Comparison of ENCODE assay signal across 30 cellular contexts in genomic region chr9:70861797-70862196, GRCh38.
"Had no signal": no experiment of that assay in that cellular context is flagged by ENCODE, and none has a peak within 500 bp of the region (broad histone marks: within the 10 kb centered on the region; RNA-seq: fewer than 3 reads in every experiment).

No MANE protein-coding gene starts in this region.

- H3K4me3 Mint-ChIP-seq: naive B cell; natural killer cell; nephron progenitor cell; neural progenitor cell; stimulated activated naive B cell treated with anti-CD40 and anti-IgM and Interleukin-4, amounts not matched to agents 10 μg/mL and 1 μg/mL and 100 μg/mL, for 72 hours had no signal

- H3K27me3 Mint-ChIP-seq: naive B cell had no signal

- H3K4me1 ChIP-seq: left lung, lower lobe of right lung, neural progenitor cell, parathyroid adenoma, psoas muscle, right atrium auricular region, right lobe of liver, stomach, tibial artery, upper lobe of right lung had no signal

- H3K36me3 ChIP-seq: left lung, lower lobe of right lung, neural progenitor cell, neutrophil, right atrium auricular region, right lobe of liver, stomach, thoracic aorta, tibial artery, upper lobe of right lung had no signal

- H3K4me3 ChIP-seq: left lung, lower lobe of right lung, neural progenitor cell, psoas muscle, right atrium auricular region, right lobe of liver, smooth muscle cell, stomach, thoracic aorta, tibial artery, upper lobe of right lung had no signal

- H3K27ac ChIP-seq: left lung, lower lobe of right lung, neural progenitor cell, neutrophil, parathyroid adenoma, psoas muscle, right atrium auricular region, right lobe of liver, stomach, thoracic aorta, tibial artery, upper lobe of right lung had no signal

- H3K27ac Mint-ChIP-seq: naive B cell; nephron progenitor cell; neural progenitor cell; stimulated activated naive B cell treated with anti-CD40 and anti-IgM and Interleukin-4, amounts not matched to agents 10 μg/mL and 1 μg/mL and 100 μg/mL, for 72 hours had no signal

- H3K27me3 ChIP-seq: left lung, neural progenitor cell, neutrophil, right atrium auricular region, right lobe of liver, stomach, tibial artery, upper lobe of right lung had no signal

- ATAC-seq: left colon, left lung, lower lobe of right lung, psoas muscle, right lobe of liver had no signal

- DNase-seq: hypothalamus; kidney; left colon; left lung; lower lobe of right lung; mammary epithelial cell; mesenchymal stem cell; naive B cell; natural killer cell; nephron progenitor cell; occipital lobe; psoas muscle; right lobe of liver; stimulated activated CD4-positive, alpha-beta T cell treated with anti-CD3 and anti-CD28 coated beads, Interleukin-1b, Interleukin-23, amount 100 ng/mL, for 48 hours; stimulated activated CD4-positive, alpha-beta T cell treated with anti-CD3 and anti-CD28 coated beads, Interleukin-2, amount 100 ng/mL, for 48 hours; stimulated activated CD4-positive, alpha-beta T cell treated with anti-CD3 and anti-CD28 coated beads, Interleukin-4, amount 100 ng/mL, for 4 hours; stimulated activated CD8-positive, alpha-beta memory T cell treated with anti-CD3 and anti-CD28 coated beads, Interleukin-4, amount 100 ng/mL, for 48 hours; stimulated activated naive B cell treated with anti-CD40 and anti-IgM and Interleukin-4, amounts not matched to agents 10 μg/mL and 1 μg/mL and 100 μg/mL, for 72 hours; stimulated activated naive CD8-positive, alpha-beta T cell treated with anti-CD3 and anti-CD28 coated beads, Interleukin-15, Interleukin-2, amounts not matched to agents 100 U/mL and 50 U/mL, for 24 hours; stomach; tibial artery; trophoblast cell; upper lobe of right lung had no signal

- H3K9me3 ChIP-seq: left lung, lower lobe of right lung, neutrophil, psoas muscle, right atrium auricular region, right lobe of liver, stomach, thoracic aorta, tibial artery, upper lobe of right lung had no signal

- H3K36me3 Mint-ChIP-seq: immature natural killer cell; naive B cell; natural killer cell; stimulated activated naive B cell treated with anti-CD40 and anti-IgM and Interleukin-4, amounts not matched to agents 10 μg/mL and 1 μg/mL and 100 μg/mL, for 72 hours had no signal

- H3K9me3 Mint-ChIP-seq: immature natural killer cell; naive B cell; natural killer cell; nephron progenitor cell; neural progenitor cell; stimulated activated naive B cell treated with anti-CD40 and anti-IgM and Interleukin-4, amounts not matched to agents 10 μg/mL and 1 μg/mL and 100 μg/mL, for 72 hours had no signal

- H3K4me1 Mint-ChIP-seq: nephron progenitor cell had no signal
